Comparison of ENCODE assay signal across 6 cellular contexts in the genomic region with DNA sequence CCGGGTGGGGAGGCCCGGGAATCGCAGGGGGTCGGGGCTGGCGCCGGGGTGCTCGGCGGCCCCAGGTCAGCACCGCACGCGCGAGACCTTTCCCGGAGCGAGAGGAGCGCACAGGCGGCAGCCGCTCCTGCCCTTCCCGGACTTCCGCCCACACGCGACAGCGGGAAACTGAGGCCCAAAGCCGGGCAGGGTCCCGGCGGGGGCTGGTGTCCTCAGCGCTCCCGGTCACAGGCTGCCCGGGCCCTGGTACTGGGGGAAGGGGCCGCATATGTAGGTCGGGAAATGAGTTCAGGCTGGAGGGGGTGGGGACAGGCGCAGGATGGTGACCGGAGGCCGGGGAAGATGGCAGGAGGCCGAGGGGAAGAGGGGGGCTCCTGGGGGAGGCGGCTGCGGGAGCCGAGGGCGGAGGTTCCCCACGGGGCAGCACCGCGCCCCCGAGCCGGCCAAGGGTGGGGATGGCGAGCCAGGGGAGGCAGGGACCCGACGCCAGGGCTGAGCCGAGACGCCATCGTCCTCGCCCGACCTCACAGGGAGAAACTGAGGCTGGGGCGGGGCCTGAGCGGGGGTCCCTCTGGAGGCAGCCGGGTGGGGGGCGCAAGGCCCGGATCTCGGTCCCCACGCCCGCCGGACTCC. TPM values are rescaled to one million over a fixed set of nuclear protein-coding genes. Genes with fewer than 3 reads are reported as not detected.
A peak's percentile ranks its signal among the peaks of the same experiment; 100 is the strongest.
DNase-seq lines count a peak whose midpoint lies in the region; ATAC-seq and TF ChIP-seq lines count a peak whose summit lies in the region.

No MANE protein-coding gene starts in this region.

- TF ChIP-seq RAD21 in IMR-90 (IDR thresholded peaks at IDR 0.05; ENCODE audit: low read length), result no peak

- peak overlapping the region; percentile 93 for H3K9ac ChIP-seq in IMR-90 (ENCODE audit: low read depth, low read length)
- H3K9ac ChIP-seq in colonic mucosa (ENCODE audit: low read depth in 2 of 2, low read length in 2 of 2), result peak overlapping the region; percentile 19 to 63

- WGBS in IMR-90 (ENCODE audit: extremely low coverage in 2 of 2, insufficient read length in 1 of 2), 2 experiments, result 2% methylated on average over 28 of the region's 60 CpGs; no CpG with 5 or more reads in 1 of the 2 experiments
- WGBS in psoas muscle, 3 donors, result 0 to 1% (median 1%) methylated on average over 12 to 60 of the region's 60 CpGs

- H3K4me1 ChIP-seq in IMR-90 (ENCODE audit: control insufficient read depth, insufficient read depth, low read length), result peaks cover 31% of the 10 kb centered on the region
- H3K4me1 ChIP-seq in colonic mucosa, result peaks cover 24% of the 10 kb centered on the region
- peaks cover 19% of the 10 kb centered on the region for H3K4me1 ChIP-seq in psoas muscle

- ATAC-seq in IMR-90 (ENCODE audit: low read depth) (peak; percentile 8), psoas muscle (no peak)

- DNase-seq in IMR-90 (no peak), colonic mucosa (peak; percentile 34), psoas muscle (no peak), NCI-H187 (lab: John Stamatoyannopoulos, UW) (no peak), NCI-H446 (lab: John Stamatoyannopoulos, UW) (no peak), activated gamma-delta T cell (lab: John Stamatoyannopoulos, UW) (no peak)

- no peaks in the 10 kb centered on the region for H3K9me1 ChIP-seq in IMR-90 (ENCODE audit: insufficient read depth, low read length)

- H2BK120ac ChIP-seq in IMR-90 (ENCODE audit: low read depth, low read length), result no peak overlapping the region

- peak overlapping the region; percentile 58 for H4K5ac ChIP-seq in IMR-90 (ENCODE audit: low read depth, low read length)

- dilution Hi-C loops in IMR-90 (cut with HindIII; ENCODE audit: low sequenced_read_pairs, unreplicated experiment), result no loop called here

- H3K14ac ChIP-seq in IMR-90 (replicated peaks; ENCODE audit: low read depth, low read length), result peak overlapping the region; percentile 84

- peak overlapping the region; percentile 97 for H2AK9ac ChIP-seq in IMR-90 (replicated peaks; ENCODE audit: low read depth, low read length, poor library complexity)

- peak overlapping the region; percentile 15; the same call in 1 of the 2 replicates for H3K18ac ChIP-seq in IMR-90 (ENCODE audit: low read depth, low read length)

- peak overlapping the region; percentile 66; the same call in 1 of the 2 replicates for H4K91ac ChIP-seq in IMR-90 (ENCODE audit: insufficient read depth, low read depth, low read length)

- H3K27ac ChIP-seq in IMR-90 (ENCODE audit: insufficient read depth, low read length) (peak overlapping the region; percentile 64), colonic mucosa (no peak overlapping the region), psoas muscle (no peak overlapping the region)

- peak overlapping the region; percentile 48 to 75; a peak in 2 of 4 replicates for H4K8ac ChIP-seq in IMR-90 (ENCODE audit: low read depth in 2 of 2, low read length in 2 of 2)

- H2AK5ac ChIP-seq in IMR-90 (ENCODE audit: low read depth, low read length), result peak overlapping the region; percentile 93

- peak overlapping the region; percentile 49; the same call in 1 of the 2 replicates for H3K56ac ChIP-seq in IMR-90 (ENCODE audit: extremely low read depth, insufficient read depth, low read length)

- H3K4me3 ChIP-seq in IMR-90 (ENCODE audit: insufficient read depth, low read depth, low read length) (peak overlapping the region; percentile 94), colonic mucosa (peak overlapping the region; percentile 35), psoas muscle (peak overlapping the region; percentile 68)

- CTCF ChIA-PET in IMR-90 (lab: Yijun Ruan, JAX), result no interaction called here

- no peaks in the 10 kb centered on the region for H3K9me3 ChIP-seq in IMR-90 (ENCODE audit: control insufficient read depth, insufficient read depth, low read length)
- no peaks in the 10 kb centered on the region for H3K9me3 ChIP-seq in colonic mucosa
- H3K9me3 ChIP-seq in psoas muscle, result no peaks in the 10 kb centered on the region

- peak overlapping the region; percentile 89 for H2AFZ ChIP-seq in IMR-90 (replicated peaks; ENCODE audit: low read length, poor library complexity)

- in situ Hi-C loops in IMR-90 (cut with MboI; ENCODE audit: low sequenced_read_pairs), result no loop called here

- H3K36me3 ChIP-seq in IMR-90 (ENCODE audit: control insufficient read depth, insufficient read depth, low read length) (peaks cover 29% of the 10 kb centered on the region; the same call in 1 of the 2 replicates), colonic mucosa (no peaks in the 10 kb centered on the region), psoas muscle (ENCODE audit: insufficient read depth in 1 of 2, low read depth in 1 of 2) (no peaks in the 10 kb centered on the region)

- POLR2A ChIA-PET in IMR-90 (lab: Charles Lee; ENCODE audit: unreplicated experiment), result no interaction called here

- peak overlapping the region; percentile 95 for H3K4me2 ChIP-seq in IMR-90 (ENCODE audit: low read depth, low read length)

- H2BK20ac ChIP-seq in IMR-90 (ENCODE audit: low read depth, low read length), result no peak overlapping the region

- peak overlapping the region; percentile 56 for H3K4ac ChIP-seq in IMR-90 (ENCODE audit: low read depth, low read length)

- peaks cover 11 to 34% of the 10 kb centered on the region in 2 experiments for H3K79me1 ChIP-seq in IMR-90 (ENCODE audit: low read depth in 1 of 2, low read length in 2 of 2)

- peaks cover 29% of the 10 kb centered on the region for H4K20me1 ChIP-seq in IMR-90 (ENCODE audit: insufficient read depth, low read length)

- no peak for TF ChIP-seq POLR2A in IMR-90 (IDR thresholded peaks at IDR 0.05; ENCODE audit: low read depth, low read length)

- TF ChIP-seq CTCF in IMR-90 (conservative IDR thresholded peaks at IDR 0.05; ENCODE audit: low read depth, low read length), result no peak
- no peak for TF ChIP-seq CTCF in colonic mucosa (IDR thresholded peaks at IDR 0.05)
- no peak for TF ChIP-seq CTCF in psoas muscle (IDR thresholded peaks at IDR 0.05)

- no peak overlapping the region for H2BK15ac ChIP-seq in IMR-90 (ENCODE audit: low read depth, low read length)

- BruUV-seq in IMR-90 (replicated peaks; lab: Mats Ljungman, UMichigan), result no TSS peak

- no peaks in the 10 kb centered on the region for H3K27me3 ChIP-seq in IMR-90 (ENCODE audit: control insufficient read depth, insufficient read depth, low read length)
- H3K27me3 ChIP-seq in colonic mucosa, result peaks cover 37% of the 10 kb centered on the region
- H3K27me3 ChIP-seq in psoas muscle (ENCODE audit: insufficient read depth in 3 of 3, low read length in 2 of 3), result peaks cover 0 to 5% (median 3%) of the 10 kb centered on the region in 3 donors

- H3K23ac ChIP-seq in IMR-90 (ENCODE audit: low read depth, low read length), result no peak overlapping the region; the same call in 1 of the 2 replicates

- intact Hi-C loops in IMR-90 (cut with micrococcal nuclease) (no loop called here), colonic mucosa (cut with DNase I) (no loop called here), psoas muscle (cut with DNase I) (no loop called here)

- H2BK5ac ChIP-seq in IMR-90 (ENCODE audit: low read depth, low read length, poor library complexity, severe bottlenecking), result peak overlapping the region; percentile 68

TF ChIP-seq in IMR-90, 13 proteins besides CTCF, POLR2A, EP300 and RAD21 (continues in another document):
- no peak for TF ChIP-seq BHLHE40 (IDR thresholded peaks at IDR 0.05; ENCODE audit: low read depth, low read length)
- TF ChIP-seq, protein P1, sequence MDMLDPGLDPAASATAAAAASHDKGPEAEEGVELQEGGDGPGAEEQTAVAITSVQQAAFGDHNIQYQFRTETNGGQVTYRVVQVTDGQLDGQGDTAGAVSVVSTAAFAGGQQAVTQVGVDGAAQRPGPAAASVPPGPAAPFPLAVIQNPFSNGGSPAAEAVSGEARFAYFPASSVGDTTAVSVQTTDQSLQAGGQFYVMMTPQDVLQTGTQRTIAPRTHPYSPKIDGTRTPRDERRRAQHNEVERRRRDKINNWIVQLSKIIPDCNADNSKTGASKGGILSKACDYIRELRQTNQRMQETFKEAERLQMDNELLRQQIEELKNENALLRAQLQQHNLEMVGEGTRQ (IDR thresholded peaks at IDR 0.05; ENCODE audit: low read depth, low read length), result no peak

RNA-seq across cellular contexts. Expression of gene CBARP, which starts 0.7 kb away (rescaled TPM):
- total RNA-seq in IMR-90 (2012; rRNA removed) (0.18 and 0.56 TPM in 2 replicates), colonic mucosa (under 1 TPM; 0.22 to 0.48 TPM), psoas muscle (1 to 10 TPM in 2 of 4 donors, under 1 TPM in 2; 0.41 to 4.0 (median 1.5) TPM)
- polyA plus RNA-seq in IMR-90 (2012; rRNA removed) (3.9 and 8.5 TPM in 2 replicates), psoas muscle (10 to 100 TPM in 1 of 3 donors, under 1 TPM in 2; 0.75 to 19.0 (median 0.88) TPM)
- 3.2 and 7.9 TPM in 2 replicates for polyA plus RNA-seq in IMR-90 (2012; cell fraction: cytosol; rRNA removed)
- 24.1 and 64.4 TPM in 2 replicates for polyA plus RNA-seq in IMR-90 (2012; cell fraction: nucleus; rRNA removed; ENCODE audit: low replicate concordance)

RNA-seq across cellular contexts. Expression of gene ATP5F1D, which starts 4.4 kb away (rescaled TPM):
- total RNA-seq in IMR-90 (2012; rRNA removed), result 7.3 and 13.6 TPM in 2 replicates
- polyA plus RNA-seq in IMR-90 (2012; rRNA removed), result 140 and 189 TPM in 2 replicates
- polyA plus RNA-seq in IMR-90 (2012; cell fraction: cytosol; rRNA removed), result 348 and 386 TPM in 2 replicates
- 72.4 and 213 TPM in 2 replicates for polyA plus RNA-seq in IMR-90 (2012; cell fraction: nucleus; rRNA removed; ENCODE audit: low replicate concordance)
- total RNA-seq in colonic mucosa, result 100 to 1,000 TPM; 359 to 627 TPM
- 100 to 1,000 TPM; 362 to 759 (median 472) TPM for total RNA-seq in psoas muscle
- 100 to 1,000 TPM; 310 to 858 (median 690) TPM for polyA plus RNA-seq in psoas muscle

RNA-seq across cellular contexts. Expression of gene MIDN, which starts 11.2 kb away (rescaled TPM):
- 2.2 and 2.5 TPM in 2 replicates for total RNA-seq in IMR-90 (2012; rRNA removed)
- 24.1 and 26.0 TPM in 2 replicates for polyA plus RNA-seq in IMR-90 (2012; rRNA removed)
- polyA plus RNA-seq in IMR-90 (2012; cell fraction: cytosol; rRNA removed), result 39.2 and 47.7 TPM in 2 replicates
- 97.0 and 144 TPM in 2 replicates for polyA plus RNA-seq in IMR-90 (2012; cell fraction: nucleus; rRNA removed; ENCODE audit: low replicate concordance)
- 100 to 1,000 TPM; 172 to 177 TPM for total RNA-seq in colonic mucosa
- 100 to 1,000 TPM in 3 of 4 donors, 10 to 100 TPM in 1; 84.7 to 331 (median 217) TPM for total RNA-seq in psoas muscle
- 100 to 1,000 TPM in 1 of 3 donors, 10 to 100 TPM in 2; 29.2 to 147 (median 36.4) TPM for polyA plus RNA-seq in psoas muscle

RNA-seq across cellular contexts. Expression of gene STK11, which starts 31.6 kb away (rescaled TPM):
- total RNA-seq in IMR-90 (2012; rRNA removed), result 39.3 and 45.0 TPM in 2 replicates
- 40.9 and 42.8 TPM in 2 replicates for polyA plus RNA-seq in IMR-90 (2012; rRNA removed)
- 35.6 and 50.4 TPM in 2 replicates for polyA plus RNA-seq in IMR-90 (2012; cell fraction: cytosol; rRNA removed)
- 146 and 257 TPM in 2 replicates for polyA plus RNA-seq in IMR-90 (2012; cell fraction: nucleus; rRNA removed; ENCODE audit: low replicate concordance)
- 100 to 1,000 TPM in 1 of 2 donors, 10 to 100 TPM in 1; 76.3 to 103 TPM for total RNA-seq in colonic mucosa
- 10 to 100 TPM; 83.5 to 95.0 (median 88.3) TPM for total RNA-seq in psoas muscle
- 100 to 1,000 TPM in 1 of 3 donors, 10 to 100 TPM in 2; 64.9 to 133 (median 83.4) TPM for polyA plus RNA-seq in psoas muscle

RNA-seq across cellular contexts. Expression of gene CIRBP, which starts 32.0 kb away (rescaled TPM):
- total RNA-seq in IMR-90 (2012; rRNA removed) (226 and 299 TPM in 2 replicates), colonic mucosa (100 to 1,000 TPM; 163 to 179 TPM), psoas muscle (100 to 1,000 TPM; 137 to 591 (median 245) TPM)
- polyA plus RNA-seq in IMR-90 (2012; rRNA removed) (405 and 542 TPM in 2 replicates), psoas muscle (100 to 1,000 TPM; 249 to 321 (median 317) TPM)
- polyA plus RNA-seq in IMR-90 (2012; cell fraction: cytosol; rRNA removed), result 562 and 617 TPM in 2 replicates
- 2,129 and 2,924 TPM in 2 replicates for polyA plus RNA-seq in IMR-90 (2012; cell fraction: nucleus; rRNA removed; ENCODE audit: low replicate concordance)

Comparison
In these comparisons a context has a peak if more than half of its experiments do, and no peak if none do; other contexts are left out.
1. H3K4me3 ChIP-seq: peak in every context shown above with its lines; median percentile 94 in IMR-90; 68 in psoas muscle; 35 in colonic mucosa.
2. RNA of gene ATP5F1D, which starts 4.4 kb away (total RNA-seq): 359 to 627 TPM in colonic mucosa and 362 to 759 TPM in psoas muscle; 7.3 to 13.6 TPM in IMR-90; every median in the first group is over 10 times any median in the second.
3. RNA of gene MIDN, which starts 11.2 kb away (total RNA-seq): 84.7 to 331 TPM in psoas muscle and 172 to 177 TPM in colonic mucosa; 2.2 to 2.5 TPM in IMR-90; every median in the first group is over 10 times any median in the second.